2 cellular contexts compared by ENCODE assay signal in the genomic region with DNA sequence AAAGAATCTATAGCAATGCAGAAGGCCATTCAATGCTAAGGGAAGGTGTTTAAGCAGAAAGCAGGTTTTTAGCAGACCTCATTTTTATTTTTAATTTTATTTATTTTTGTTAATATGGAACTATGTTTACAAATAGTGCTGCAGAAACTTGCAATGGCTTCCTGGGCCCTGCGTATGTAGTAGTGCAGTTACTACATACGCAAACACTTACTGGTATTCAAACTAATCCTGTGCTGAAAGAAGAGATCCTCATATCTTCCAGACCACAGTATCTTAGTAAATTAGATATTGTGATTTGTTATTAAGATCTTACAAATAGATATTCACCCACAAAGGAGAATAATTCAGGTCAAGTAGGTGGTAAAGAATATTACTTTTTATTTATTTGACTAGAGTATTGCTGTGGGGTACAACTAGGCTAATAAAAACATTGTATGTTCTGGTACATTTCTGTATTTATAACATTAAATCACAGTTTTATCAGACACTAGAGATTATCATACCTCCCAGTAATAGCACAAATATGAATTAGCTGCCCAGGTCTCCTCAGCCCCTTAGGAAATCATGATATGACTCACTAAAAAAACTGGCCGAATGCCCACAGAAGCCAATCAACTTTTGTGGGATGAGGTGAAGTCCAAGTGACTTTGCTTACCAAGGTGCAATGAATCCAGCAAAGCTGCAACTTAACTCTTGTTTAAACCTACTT.
TF ChIP-seq lines count a peak whose summit lies in the region.

No MANE protein-coding gene starts in this region.

TF ChIP-seq in HCT116, 20 proteins besides CTCF, POLR2A, EP300 and RAD21:
- TF ChIP-seq YY1 (IDR thresholded peaks at IDR 0.05; ENCODE audit: extremely low read depth, insufficient replicate concordance, low read depth, low read length) (no peak), TCF7L2 (IDR thresholded peaks at IDR 0.05; ENCODE audit: borderline replicate concordance, extremely low read depth, insufficient read depth, insufficient read length) (no peak), FOSL1 (IDR thresholded peaks at IDR 0.05; ENCODE audit: low read depth) (peak; percentile 50; the same call in 1 of the 2 replicates), EGR1 (IDR thresholded peaks at IDR 0.05; ENCODE audit: low read depth) (no peak), ELF1 (IDR thresholded peaks at IDR 0.05; ENCODE audit: borderline replicate concordance, low read depth) (no peak), CEBPB (IDR thresholded peaks at IDR 0.05; ENCODE audit: low read depth) (peak; percentile 68; the same call in 1 of the 2 replicates), SRF (IDR thresholded peaks at IDR 0.05; ENCODE audit: low read depth) (no peak), JUND (IDR thresholded peaks at IDR 0.05) (peak; percentile 56)

TF ChIP-seq in SK-N-SH, 30 proteins besides CTCF, POLR2A, EP300 and RAD21:
- TF ChIP-seq, protein P1, sequence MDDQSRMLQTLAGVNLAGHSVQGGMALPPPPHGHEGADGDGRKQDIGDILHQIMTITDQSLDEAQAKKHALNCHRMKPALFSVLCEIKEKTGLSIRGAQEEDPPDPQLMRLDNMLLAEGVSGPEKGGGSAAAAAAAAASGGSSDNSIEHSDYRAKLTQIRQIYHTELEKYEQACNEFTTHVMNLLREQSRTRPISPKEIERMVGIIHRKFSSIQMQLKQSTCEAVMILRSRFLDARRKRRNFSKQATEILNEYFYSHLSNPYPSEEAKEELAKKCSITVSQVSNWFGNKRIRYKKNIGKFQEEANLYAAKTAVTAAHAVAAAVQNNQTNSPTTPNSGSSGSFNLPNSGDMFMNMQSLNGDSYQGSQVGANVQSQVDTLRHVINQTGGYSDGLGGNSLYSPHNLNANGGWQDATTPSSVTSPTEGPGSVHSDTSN (IDR thresholded peaks at IDR 0.05) = peak; percentile 69
- TF ChIP-seq GABPA (IDR thresholded peaks at IDR 0.05; ENCODE audit: low read depth) (no peak), YY1 (IDR thresholded peaks at IDR 0.05; ENCODE audit: low read depth) (no peak), TAF1 (IDR thresholded peaks at IDR 0.05; ENCODE audit: borderline replicate concordance, low read depth, low read length) (no peak), JUND (IDR thresholded peaks at IDR 0.05) (peak; percentile 85), RXRA (IDR thresholded peaks at IDR 0.05; ENCODE audit: borderline replicate concordance, low read depth) (no peak), FOSL2 (IDR thresholded peaks at IDR 0.05; ENCODE audit: borderline replicate concordance, low read depth) (peak; percentile 76), MEF2A (IDR thresholded peaks at IDR 0.05; ENCODE audit: borderline replicate concordance, low read depth) (no peak), CHD2 (IDR thresholded peaks at IDR 0.05; ENCODE audit: low read length, partially characterized antibody) (no peak), ELF1 (IDR thresholded peaks at IDR 0.05) (no peak), POLR2AphosphoS5 (IDR thresholded peaks at IDR 0.05; ENCODE audit: low read depth, low read length) (no peak), NFIC (IDR thresholded peaks at IDR 0.05; ENCODE audit: borderline replicate concordance) (peak; percentile 93), TEAD4 (IDR thresholded peaks at IDR 0.05; ENCODE audit: borderline replicate concordance, insufficient read depth) (peak; percentile 23; the same call in 1 of the 2 replicates), GATA2 (CRISPR knock-in tag; IDR thresholded peaks at IDR 0.05) (peak; percentile 43; the same call in 1 of the 2 replicates), FOXM1 (IDR thresholded peaks at IDR 0.05; ENCODE audit: low read depth) (peak; percentile 45; the same call in 1 of the 2 replicates), SIN3A (IDR thresholded peaks at IDR 0.05; ENCODE audit: borderline replicate concordance, low read depth, low read length) (no peak), TCF12 (IDR thresholded peaks at IDR 0.05) (peak; percentile 72), SMC3 (IDR thresholded peaks at IDR 0.05; ENCODE audit: low read depth, low read length) (no peak), NRF1 (IDR thresholded peaks at IDR 0.05; ENCODE audit: low read depth, low read length) (no peak)
- TF ChIP-seq, protein P2, sequence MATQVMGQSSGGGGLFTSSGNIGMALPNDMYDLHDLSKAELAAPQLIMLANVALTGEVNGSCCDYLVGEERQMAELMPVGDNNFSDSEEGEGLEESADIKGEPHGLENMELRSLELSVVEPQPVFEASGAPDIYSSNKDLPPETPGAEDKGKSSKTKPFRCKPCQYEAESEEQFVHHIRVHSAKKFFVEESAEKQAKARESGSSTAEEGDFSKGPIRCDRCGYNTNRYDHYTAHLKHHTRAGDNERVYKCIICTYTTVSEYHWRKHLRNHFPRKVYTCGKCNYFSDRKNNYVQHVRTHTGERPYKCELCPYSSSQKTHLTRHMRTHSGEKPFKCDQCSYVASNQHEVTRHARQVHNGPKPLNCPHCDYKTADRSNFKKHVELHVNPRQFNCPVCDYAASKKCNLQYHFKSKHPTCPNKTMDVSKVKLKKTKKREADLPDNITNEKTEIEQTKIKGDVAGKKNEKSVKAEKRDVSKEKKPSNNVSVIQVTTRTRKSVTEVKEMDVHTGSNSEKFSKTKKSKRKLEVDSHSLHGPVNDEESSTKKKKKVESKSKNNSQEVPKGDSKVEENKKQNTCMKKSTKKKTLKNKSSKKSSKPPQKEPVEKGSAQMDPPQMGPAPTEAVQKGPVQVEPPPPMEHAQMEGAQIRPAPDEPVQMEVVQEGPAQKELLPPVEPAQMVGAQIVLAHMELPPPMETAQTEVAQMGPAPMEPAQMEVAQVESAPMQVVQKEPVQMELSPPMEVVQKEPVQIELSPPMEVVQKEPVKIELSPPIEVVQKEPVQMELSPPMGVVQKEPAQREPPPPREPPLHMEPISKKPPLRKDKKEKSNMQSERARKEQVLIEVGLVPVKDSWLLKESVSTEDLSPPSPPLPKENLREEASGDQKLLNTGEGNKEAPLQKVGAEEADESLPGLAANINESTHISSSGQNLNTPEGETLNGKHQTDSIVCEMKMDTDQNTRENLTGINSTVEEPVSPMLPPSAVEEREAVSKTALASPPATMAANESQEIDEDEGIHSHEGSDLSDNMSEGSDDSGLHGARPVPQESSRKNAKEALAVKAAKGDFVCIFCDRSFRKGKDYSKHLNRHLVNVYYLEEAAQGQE (IDR thresholded peaks at IDR 0.05; ENCODE audit: low read depth, low read length) = no peak
- TF ChIP-seq, protein P3, sequence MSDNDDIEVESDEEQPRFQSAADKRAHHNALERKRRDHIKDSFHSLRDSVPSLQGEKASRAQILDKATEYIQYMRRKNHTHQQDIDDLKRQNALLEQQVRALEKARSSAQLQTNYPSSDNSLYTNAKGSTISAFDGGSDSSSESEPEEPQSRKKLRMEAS (IDR thresholded peaks at IDR 0.05; ENCODE audit: low read depth) = no peak
- TF ChIP-seq, protein P4, sequence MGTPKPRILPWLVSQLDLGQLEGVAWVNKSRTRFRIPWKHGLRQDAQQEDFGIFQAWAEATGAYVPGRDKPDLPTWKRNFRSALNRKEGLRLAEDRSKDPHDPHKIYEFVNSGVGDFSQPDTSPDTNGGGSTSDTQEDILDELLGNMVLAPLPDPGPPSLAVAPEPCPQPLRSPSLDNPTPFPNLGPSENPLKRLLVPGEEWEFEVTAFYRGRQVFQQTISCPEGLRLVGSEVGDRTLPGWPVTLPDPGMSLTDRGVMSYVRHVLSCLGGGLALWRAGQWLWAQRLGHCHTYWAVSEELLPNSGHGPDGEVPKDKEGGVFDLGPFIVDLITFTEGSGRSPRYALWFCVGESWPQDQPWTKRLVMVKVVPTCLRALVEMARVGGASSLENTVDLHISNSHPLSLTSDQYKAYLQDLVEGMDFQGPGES (IDR thresholded peaks at IDR 0.05; ENCODE audit: low read depth, low read length) = no peak
TF ChIP-seq in SK-N-SH: peak in this region for 8.
